Comparison of ENCODE assay signal across 10 cellular contexts in the genomic region with DNA sequence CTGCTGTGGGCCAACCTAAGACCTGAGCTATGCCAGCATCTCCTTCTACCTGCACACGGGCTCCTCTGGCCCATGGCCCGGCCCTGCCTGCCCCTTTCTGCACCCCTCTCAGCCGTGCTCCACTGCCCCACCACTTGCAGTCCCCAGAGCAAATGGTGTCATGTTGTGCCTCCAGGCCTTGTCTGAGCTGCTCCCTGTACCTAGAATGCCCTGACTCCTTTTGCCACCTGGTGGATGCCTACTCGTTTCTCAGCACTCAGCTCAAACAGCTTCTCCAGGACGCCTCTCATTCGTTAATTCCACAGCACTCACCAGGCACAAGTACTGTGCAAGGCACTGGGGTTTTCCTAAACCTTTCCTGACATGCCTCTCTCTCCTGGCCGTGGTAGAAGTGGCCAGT.
DNase-seq lines count a peak whose midpoint lies in the region; TF ChIP-seq lines count a peak whose summit lies in the region.
"Had no signal": no experiment of that assay in that cellular context is flagged by ENCODE, and none has a peak within 500 bp of the region (broad histone marks: within the 10 kb centered on the region; RNA-seq: fewer than 3 reads in every experiment).

No MANE protein-coding gene starts in this region.

- H3K27ac ChIP-seq in effector memory CD4-positive, alpha-beta T cell (ENCODE audit: insufficient read depth, low read length, poor library complexity, severe bottlenecking): peak overlapping the region; percentile 37
- H3K27ac ChIP-seq: testis had no signal

- no peaks in the 10 kb centered on the region for H3K36me3 ChIP-seq in effector memory CD4-positive, alpha-beta T cell (ENCODE audit: control insufficient read depth, insufficient read depth, low read length)

- TF ChIP-seq EP300 in Ishikawa (IDR thresholded peaks at IDR 0.05; ENCODE audit: borderline replicate concordance): no peak

- no peaks in the 10 kb centered on the region for H3K9me3 ChIP-seq in effector memory CD4-positive, alpha-beta T cell (ENCODE audit: control insufficient read depth, low read length)
- H3K9me3 ChIP-seq: testis had no signal

- in situ Hi-C loops in ACHN (cut with HindIII; ENCODE audit: low pct_ligation_motif_present, low pct_unique_long_range_greater_than_20kb, low sequenced_read_pairs): no loop called here

- H3K4me1 ChIP-seq in effector memory CD4-positive, alpha-beta T cell (ENCODE audit: control insufficient read depth, insufficient read depth, low read length, poor library complexity, severe bottlenecking): peaks cover 15% of the 10 kb centered on the region

- no peak overlapping the region for H3K4me3 ChIP-seq in effector memory CD4-positive, alpha-beta T cell (ENCODE audit: insufficient read depth, low read depth, low read length, poor library complexity, severe bottlenecking)
- H3K4me3 ChIP-seq in retinal pigment epithelial cell (ENCODE audit: low read length): no peak overlapping the region
- H3K4me3 ChIP-seq: testis had no signal

- DNase-seq in activated effector memory CD4-positive, alpha-beta T cell treated with anti-CD3 and anti-CD28 coated beads, Interleukin-2, amount 50 U/mL, for 16 hours: peak; percentile 66
- no peak for DNase-seq in activated effector memory CD4-positive, alpha-beta T cell treated with Interleukin-2 at 50 U/mL for 16 hours
- DNase-seq in effector memory CD4-positive, alpha-beta T cell: no peak
- DNase-seq in retinal pigment epithelial cell (ENCODE audit: low read depth) (no peak), SW 1271 (lab: John Stamatoyannopoulos, UW) (no peak), ACHN (no peak), GOT3 (lab: John Stamatoyannopoulos, UW) (no peak)
- DNase-seq: amygdala, testis had no signal

- peak; percentile 28 for TF ChIP-seq CTCF in retinal pigment epithelial cell (conservative IDR thresholded peaks at IDR 0.05; ENCODE audit: low read depth, low read length)

- TF ChIP-seq RAD21 in Ishikawa (IDR thresholded peaks at IDR 0.05; ENCODE audit: low read depth): peak; percentile 40

- H3K27me3 ChIP-seq in effector memory CD4-positive, alpha-beta T cell (replicated peaks; ENCODE audit: control insufficient read depth, insufficient read depth, low read length, poor library complexity, severe bottlenecking): no peaks in the 10 kb centered on the region
- H3K27me3 ChIP-seq: testis had no signal

TF ChIP-seq in Ishikawa, 13 proteins besides CTCF, POLR2A, EP300 and RAD21:
- TF ChIP-seq CREB1 (IDR thresholded peaks at IDR 0.05; ENCODE audit: low read depth) (no peak), FOXM1 (IDR thresholded peaks at IDR 0.05; ENCODE audit: borderline replicate concordance, low read depth) (no peak), TCF12 (IDR thresholded peaks at IDR 0.05; ENCODE audit: low read depth) (no peak), YY1 (IDR thresholded peaks at IDR 0.05; ENCODE audit: low read depth) (no peak), TAF1 (IDR thresholded peaks at IDR 0.05; ENCODE audit: low read depth) (no peak), CEBPB (IDR thresholded peaks at IDR 0.05) (no peak), ZBTB7A (IDR thresholded peaks at IDR 0.05; ENCODE audit: low read depth) (no peak), NFIC (IDR thresholded peaks at IDR 0.05) (no peak), TEAD4 (IDR thresholded peaks at IDR 0.05) (no peak), EGR1 (IDR thresholded peaks at IDR 0.05) (no peak)
- TF ChIP-seq, protein P1, sequence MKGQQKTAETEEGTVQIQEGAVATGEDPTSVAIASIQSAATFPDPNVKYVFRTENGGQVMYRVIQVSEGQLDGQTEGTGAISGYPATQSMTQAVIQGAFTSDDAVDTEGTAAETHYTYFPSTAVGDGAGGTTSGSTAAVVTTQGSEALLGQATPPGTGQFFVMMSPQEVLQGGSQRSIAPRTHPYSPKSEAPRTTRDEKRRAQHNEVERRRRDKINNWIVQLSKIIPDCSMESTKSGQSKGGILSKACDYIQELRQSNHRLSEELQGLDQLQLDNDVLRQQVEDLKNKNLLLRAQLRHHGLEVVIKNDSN (IDR thresholded peaks at IDR 0.05): no peak
- TF ChIP-seq, protein P2, sequence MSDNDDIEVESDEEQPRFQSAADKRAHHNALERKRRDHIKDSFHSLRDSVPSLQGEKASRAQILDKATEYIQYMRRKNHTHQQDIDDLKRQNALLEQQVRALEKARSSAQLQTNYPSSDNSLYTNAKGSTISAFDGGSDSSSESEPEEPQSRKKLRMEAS (IDR thresholded peaks at IDR 0.05): no peak
- TF ChIP-seq, protein P3, sequence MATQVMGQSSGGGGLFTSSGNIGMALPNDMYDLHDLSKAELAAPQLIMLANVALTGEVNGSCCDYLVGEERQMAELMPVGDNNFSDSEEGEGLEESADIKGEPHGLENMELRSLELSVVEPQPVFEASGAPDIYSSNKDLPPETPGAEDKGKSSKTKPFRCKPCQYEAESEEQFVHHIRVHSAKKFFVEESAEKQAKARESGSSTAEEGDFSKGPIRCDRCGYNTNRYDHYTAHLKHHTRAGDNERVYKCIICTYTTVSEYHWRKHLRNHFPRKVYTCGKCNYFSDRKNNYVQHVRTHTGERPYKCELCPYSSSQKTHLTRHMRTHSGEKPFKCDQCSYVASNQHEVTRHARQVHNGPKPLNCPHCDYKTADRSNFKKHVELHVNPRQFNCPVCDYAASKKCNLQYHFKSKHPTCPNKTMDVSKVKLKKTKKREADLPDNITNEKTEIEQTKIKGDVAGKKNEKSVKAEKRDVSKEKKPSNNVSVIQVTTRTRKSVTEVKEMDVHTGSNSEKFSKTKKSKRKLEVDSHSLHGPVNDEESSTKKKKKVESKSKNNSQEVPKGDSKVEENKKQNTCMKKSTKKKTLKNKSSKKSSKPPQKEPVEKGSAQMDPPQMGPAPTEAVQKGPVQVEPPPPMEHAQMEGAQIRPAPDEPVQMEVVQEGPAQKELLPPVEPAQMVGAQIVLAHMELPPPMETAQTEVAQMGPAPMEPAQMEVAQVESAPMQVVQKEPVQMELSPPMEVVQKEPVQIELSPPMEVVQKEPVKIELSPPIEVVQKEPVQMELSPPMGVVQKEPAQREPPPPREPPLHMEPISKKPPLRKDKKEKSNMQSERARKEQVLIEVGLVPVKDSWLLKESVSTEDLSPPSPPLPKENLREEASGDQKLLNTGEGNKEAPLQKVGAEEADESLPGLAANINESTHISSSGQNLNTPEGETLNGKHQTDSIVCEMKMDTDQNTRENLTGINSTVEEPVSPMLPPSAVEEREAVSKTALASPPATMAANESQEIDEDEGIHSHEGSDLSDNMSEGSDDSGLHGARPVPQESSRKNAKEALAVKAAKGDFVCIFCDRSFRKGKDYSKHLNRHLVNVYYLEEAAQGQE (IDR thresholded peaks at IDR 0.05; ENCODE audit: low read depth): no peak
